In the genomic region with DNA sequence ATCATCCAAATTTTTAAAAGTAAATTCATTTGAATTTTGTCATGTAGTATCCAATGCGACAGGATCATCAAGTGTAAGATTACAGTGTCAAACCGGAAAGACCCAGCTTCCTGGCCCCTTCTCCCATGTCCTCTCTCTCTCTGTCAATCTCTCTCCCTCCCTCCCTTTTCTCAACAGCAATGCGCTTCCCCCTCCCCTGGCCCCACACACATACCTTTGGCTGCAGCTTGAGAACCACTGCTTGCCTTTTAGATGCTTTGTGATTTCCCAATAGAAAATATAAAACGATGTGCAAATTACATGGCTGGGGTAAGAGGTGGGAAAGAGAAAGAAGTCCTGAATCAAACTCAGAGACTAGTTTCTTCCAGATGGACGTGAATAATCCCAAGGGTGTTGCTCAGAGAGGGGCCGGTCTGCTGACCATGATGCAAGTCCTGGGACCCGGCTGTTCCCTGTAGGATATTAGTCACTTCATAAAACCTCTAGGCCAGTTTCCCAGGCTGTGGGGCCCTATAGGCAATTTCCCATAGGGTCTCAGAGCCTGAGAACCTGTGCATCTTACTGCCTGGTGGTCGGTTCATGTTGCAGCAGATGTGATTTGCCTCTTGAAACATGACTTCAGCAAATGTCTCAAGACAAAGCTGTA, we compare ENCODE assay signal across 2 cellular contexts.
TF ChIP-seq lines count a peak whose summit lies in the region.

No MANE protein-coding gene starts in this region.

TF ChIP-seq in H1, 55 proteins besides CTCF, POLR2A, EP300 and RAD21 (continues in another document):
- TF ChIP-seq RBBP5 (IDR thresholded peaks at IDR 0.05; ENCODE audit: borderline replicate concordance, low read depth, low read length) (no peak), EGR1 (IDR thresholded peaks at IDR 0.05; ENCODE audit: borderline replicate concordance, low read depth, low read length) (no peak), FOSL1 (IDR thresholded peaks at IDR 0.05; ENCODE audit: insufficient read depth, low read depth, low read length) (no peak), SRF (IDR thresholded peaks at IDR 0.05; ENCODE audit: low read depth, low read length) (no peak), JUND (IDR thresholded peaks at IDR 0.05; ENCODE audit: low read length) (no peak), GTF2F1 (IDR thresholded peaks at IDR 0.05; ENCODE audit: borderline replicate concordance, low read depth, low read length) (no peak), KDM4A (IDR thresholded peaks at IDR 0.05; ENCODE audit: low read depth, low read length, severe bottlenecking) (no peak), CHD2 (IDR thresholded peaks at IDR 0.05; ENCODE audit: low read length) (no peak), ZNF274 (IDR thresholded peaks at IDR 0.05; ENCODE audit: borderline replicate concordance, extremely low read depth, low read length) (no peak), CTBP2 (IDR thresholded peaks at IDR 0.05; ENCODE audit: borderline replicate concordance, insufficient read depth, insufficient read length, low read length) (no peak), MAFK (IDR thresholded peaks at IDR 0.05; ENCODE audit: low read depth, low read length) (no peak)
- TF ChIP-seq, protein P1, sequence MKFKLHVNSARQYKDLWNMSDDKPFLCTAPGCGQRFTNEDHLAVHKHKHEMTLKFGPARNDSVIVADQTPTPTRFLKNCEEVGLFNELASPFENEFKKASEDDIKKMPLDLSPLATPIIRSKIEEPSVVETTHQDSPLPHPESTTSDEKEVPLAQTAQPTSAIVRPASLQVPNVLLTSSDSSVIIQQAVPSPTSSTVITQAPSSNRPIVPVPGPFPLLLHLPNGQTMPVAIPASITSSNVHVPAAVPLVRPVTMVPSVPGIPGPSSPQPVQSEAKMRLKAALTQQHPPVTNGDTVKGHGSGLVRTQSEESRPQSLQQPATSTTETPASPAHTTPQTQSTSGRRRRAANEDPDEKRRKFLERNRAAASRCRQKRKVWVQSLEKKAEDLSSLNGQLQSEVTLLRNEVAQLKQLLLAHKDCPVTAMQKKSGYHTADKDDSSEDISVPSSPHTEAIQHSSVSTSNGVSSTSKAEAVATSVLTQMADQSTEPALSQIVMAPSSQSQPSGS (IDR thresholded peaks at IDR 0.05; ENCODE audit: low read length) = no peak
- TF ChIP-seq, protein P2, sequence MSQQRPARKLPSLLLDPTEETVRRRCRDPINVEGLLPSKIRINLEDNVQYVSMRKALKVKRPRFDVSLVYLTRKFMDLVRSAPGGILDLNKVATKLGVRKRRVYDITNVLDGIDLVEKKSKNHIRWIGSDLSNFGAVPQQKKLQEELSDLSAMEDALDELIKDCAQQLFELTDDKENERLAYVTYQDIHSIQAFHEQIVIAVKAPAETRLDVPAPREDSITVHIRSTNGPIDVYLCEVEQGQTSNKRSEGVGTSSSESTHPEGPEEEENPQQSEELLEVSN (IDR thresholded peaks at IDR 0.05) = no peak

TF ChIP-seq in SK-N-SH treated with all-trans-retinoic acid at 6 μM for 48 hours, 23 proteins besides CTCF, POLR2A, EP300 and RAD21:
- TF ChIP-seq, protein P3, sequence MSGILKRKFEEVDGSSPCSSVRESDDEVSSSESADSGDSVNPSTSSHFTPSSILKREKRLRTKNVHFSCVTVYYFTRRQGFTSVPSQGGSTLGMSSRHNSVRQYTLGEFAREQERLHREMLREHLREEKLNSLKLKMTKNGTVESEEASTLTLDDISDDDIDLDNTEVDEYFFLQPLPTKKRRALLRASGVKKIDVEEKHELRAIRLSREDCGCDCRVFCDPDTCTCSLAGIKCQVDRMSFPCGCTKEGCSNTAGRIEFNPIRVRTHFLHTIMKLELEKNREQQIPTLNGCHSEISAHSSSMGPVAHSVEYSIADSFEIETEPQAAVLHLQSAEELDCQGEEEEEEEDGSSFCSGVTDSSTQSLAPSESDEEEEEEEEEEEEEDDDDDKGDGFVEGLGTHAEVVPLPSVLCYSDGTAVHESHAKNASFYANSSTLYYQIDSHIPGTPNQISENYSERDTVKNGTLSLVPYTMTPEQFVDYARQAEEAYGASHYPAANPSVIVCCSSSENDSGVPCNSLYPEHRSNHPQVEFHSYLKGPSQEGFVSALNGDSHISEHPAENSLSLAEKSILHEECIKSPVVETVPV (CRISPR knock-in tag; IDR thresholded peaks at IDR 0.05) = no peak
- no peak for TF ChIP-seq ARNTL (CRISPR knock-in tag; IDR thresholded peaks at IDR 0.05; ENCODE audit: borderline replicate concordance, low read depth)
- TF ChIP-seq, protein P4, sequence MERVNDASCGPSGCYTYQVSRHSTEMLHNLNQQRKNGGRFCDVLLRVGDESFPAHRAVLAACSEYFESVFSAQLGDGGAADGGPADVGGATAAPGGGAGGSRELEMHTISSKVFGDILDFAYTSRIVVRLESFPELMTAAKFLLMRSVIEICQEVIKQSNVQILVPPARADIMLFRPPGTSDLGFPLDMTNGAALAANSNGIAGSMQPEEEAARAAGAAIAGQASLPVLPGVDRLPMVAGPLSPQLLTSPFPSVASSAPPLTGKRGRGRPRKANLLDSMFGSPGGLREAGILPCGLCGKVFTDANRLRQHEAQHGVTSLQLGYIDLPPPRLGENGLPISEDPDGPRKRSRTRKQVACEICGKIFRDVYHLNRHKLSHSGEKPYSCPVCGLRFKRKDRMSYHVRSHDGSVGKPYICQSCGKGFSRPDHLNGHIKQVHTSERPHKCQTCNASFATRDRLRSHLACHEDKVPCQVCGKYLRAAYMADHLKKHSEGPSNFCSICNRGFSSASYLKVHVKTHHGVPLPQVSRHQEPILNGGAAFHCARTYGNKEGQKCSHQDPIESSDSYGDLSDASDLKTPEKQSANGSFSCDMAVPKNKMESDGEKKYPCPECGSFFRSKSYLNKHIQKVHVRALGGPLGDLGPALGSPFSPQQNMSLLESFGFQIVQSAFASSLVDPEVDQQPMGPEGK (CRISPR knock-in tag; IDR thresholded peaks at IDR 0.05; ENCODE audit: borderline replicate concordance) = no peak
- no peak for TF ChIP-seq ESRRG (CRISPR knock-in tag; IDR thresholded peaks at IDR 0.05)
- TF ChIP-seq ISL1 (CRISPR knock-in tag; IDR thresholded peaks at IDR 0.05) = no peak
